5 cellular contexts compared by ENCODE assay signal in genomic region chr15:97627634-97628033, GRCh38.
"Had no signal": no experiment of that assay in that cellular context is flagged by ENCODE, and none has a peak within 500 bp of the region (broad histone marks: within the 10 kb centered on the region; RNA-seq: fewer than 3 reads in every experiment).

No MANE protein-coding gene starts in this region.

- DNase-seq: KBM-7, KG1 had no signal

- H3K9ac ChIP-seq: KMS-11 had no signal

- H3K4me2 ChIP-seq: KMS-11 had no signal

- H3K27ac ChIP-seq: HL-60, KMS-11 had no signal

- FAIRE-seq: HTR-8/SVneo had no signal
